ENCODE assay signal across 18 cellular contexts in the genomic region with DNA sequence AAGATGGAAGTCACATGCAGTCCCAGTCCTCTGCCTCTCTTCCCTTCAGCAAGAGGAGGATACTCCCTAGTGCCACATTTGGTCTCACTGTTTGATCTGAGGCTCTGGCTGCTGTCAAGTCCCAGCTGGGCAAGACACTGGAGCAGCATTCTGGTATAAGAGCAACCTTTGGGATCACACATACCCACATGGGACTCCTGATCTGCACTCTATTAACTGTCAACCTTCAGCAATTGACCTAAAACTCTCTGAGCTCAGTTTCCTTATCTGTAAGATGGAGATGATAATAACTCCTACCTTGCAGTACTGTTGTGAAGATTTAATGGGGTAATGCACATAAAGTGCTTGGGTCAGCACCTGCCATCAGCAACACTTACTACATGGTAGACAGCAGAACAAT.
DNase-seq lines count a peak whose midpoint lies in the region; ATAC-seq, FAIRE-seq and TF ChIP-seq lines count a peak whose summit lies in the region.
"Had no signal": no experiment of that assay in that cellular context is flagged by ENCODE, and none has a peak within 500 bp of the region (broad histone marks: within the 10 kb centered on the region; RNA-seq: fewer than 3 reads in every experiment).

No MANE protein-coding gene starts in this region.

- no peak for ATAC-seq in HG02588 (IDR thresholded peaks at IDR 0.05; ENCODE audit: unreplicated experiment)
- ATAC-seq in GM21423 (IDR thresholded peaks at IDR 0.05; ENCODE audit: unreplicated experiment), result no peak
- ATAC-seq: GM23338 had no signal

- DNase-seq in SK-N-DZ (ENCODE audit: low spot score) (peak; percentile 94), kidney (no peak), prostate gland (ENCODE audit: low spot score) (no peak), NCI-H1930 (lab: John Stamatoyannopoulos, UW) (no peak)
- DNase-seq: ACHN; CD4-positive, alpha-beta T cell; DMS153; DMS79 treated with DMSO at 0.1 percent for 48 hours; GF-D8; HCEC 1CT; KG1 had no signal

- H3K27me3 ChIP-seq in prostate gland (replicated peaks; ENCODE audit: insufficient read depth), result no peaks in the 10 kb centered on the region

- no peak overlapping the region for H3K9ac ChIP-seq in kidney (ENCODE audit: low read length in 2 of 2)

- intact Hi-C loops in kidney (cut with DNase I) (no loop called here), prostate gland (cut with DNase I) (no loop called here)

- no peak for TF ChIP-seq CTCF in kidney (IDR thresholded peaks at IDR 0.05; ENCODE audit: borderline replicate concordance, extremely low read depth, insufficient read depth)
- no peak for TF ChIP-seq CTCF in prostate gland (IDR thresholded peaks at IDR 0.05)

- H3K36me3 ChIP-seq in kidney (ENCODE audit: control insufficient read depth in 1 of 2, insufficient read depth in 2 of 2, low read length in 2 of 2) (no peaks in the 10 kb centered on the region), prostate gland (no peaks in the 10 kb centered on the region)

- H3K4me1 ChIP-seq in kidney (ENCODE audit: control insufficient read depth in 1 of 2, insufficient read depth in 1 of 2, low read depth in 1 of 2, low read length in 2 of 2) (peaks cover 3 to 13% of the 10 kb centered on the region in 2 donors), prostate gland (replicated peaks) (peaks cover 4% of the 10 kb centered on the region)

- peak overlapping the region; percentile 8 to 18 for H3K27ac ChIP-seq in kidney (ENCODE audit: low read depth in 2 of 2, low read length in 2 of 2)
- H3K27ac ChIP-seq in prostate gland, result peak overlapping the region; percentile 24 to 61
- H3K27ac ChIP-seq: C4-2B had no signal

- TF ChIP-seq POLR2A in prostate gland (IDR thresholded peaks at IDR 0.05), result no peak

- H3K9me3 ChIP-seq in kidney (ENCODE audit: control insufficient read depth in 1 of 2, low read length in 2 of 2), result no peaks in the 10 kb centered on the region
- no peaks in the 10 kb centered on the region for H3K9me3 ChIP-seq in prostate gland

- FAIRE-seq in kidney (lab: Jason Lieb, UNC), result no peak
- FAIRE-seq: A204.1, GM19239, H54 had no signal

- H3K4me3 ChIP-seq in kidney (ENCODE audit: low read length in 2 of 2), result no peak overlapping the region
- H3K4me3 ChIP-seq in prostate gland, result no peak overlapping the region
- H3K4me3 ChIP-seq: GM23338 had no signal
